Comparison of ENCODE assay signal across 8 cellular contexts in genomic region chr3:34239287-34239686, GRCh38.
"Had no signal": no experiment of that assay in that cellular context is flagged by ENCODE, and none has a peak within 500 bp of the region (broad histone marks: within the 10 kb centered on the region; RNA-seq: fewer than 3 reads in every experiment).

No MANE protein-coding gene starts in this region.

- H2AFZ ChIP-seq: GM23338 had no signal

- ATAC-seq: GM23338 had no signal

- H3K4me3 ChIP-seq: GM23338 had no signal

- FAIRE-seq: H1, H54, HTR-8/SVneo had no signal

- H3K4me2 ChIP-seq: GM23338 had no signal

- DNase-seq: H9, HCEC 1CT, IMR-90, KBM-7 had no signal
